ENCODE assay signal across 1 cellular context in the genomic region with DNA sequence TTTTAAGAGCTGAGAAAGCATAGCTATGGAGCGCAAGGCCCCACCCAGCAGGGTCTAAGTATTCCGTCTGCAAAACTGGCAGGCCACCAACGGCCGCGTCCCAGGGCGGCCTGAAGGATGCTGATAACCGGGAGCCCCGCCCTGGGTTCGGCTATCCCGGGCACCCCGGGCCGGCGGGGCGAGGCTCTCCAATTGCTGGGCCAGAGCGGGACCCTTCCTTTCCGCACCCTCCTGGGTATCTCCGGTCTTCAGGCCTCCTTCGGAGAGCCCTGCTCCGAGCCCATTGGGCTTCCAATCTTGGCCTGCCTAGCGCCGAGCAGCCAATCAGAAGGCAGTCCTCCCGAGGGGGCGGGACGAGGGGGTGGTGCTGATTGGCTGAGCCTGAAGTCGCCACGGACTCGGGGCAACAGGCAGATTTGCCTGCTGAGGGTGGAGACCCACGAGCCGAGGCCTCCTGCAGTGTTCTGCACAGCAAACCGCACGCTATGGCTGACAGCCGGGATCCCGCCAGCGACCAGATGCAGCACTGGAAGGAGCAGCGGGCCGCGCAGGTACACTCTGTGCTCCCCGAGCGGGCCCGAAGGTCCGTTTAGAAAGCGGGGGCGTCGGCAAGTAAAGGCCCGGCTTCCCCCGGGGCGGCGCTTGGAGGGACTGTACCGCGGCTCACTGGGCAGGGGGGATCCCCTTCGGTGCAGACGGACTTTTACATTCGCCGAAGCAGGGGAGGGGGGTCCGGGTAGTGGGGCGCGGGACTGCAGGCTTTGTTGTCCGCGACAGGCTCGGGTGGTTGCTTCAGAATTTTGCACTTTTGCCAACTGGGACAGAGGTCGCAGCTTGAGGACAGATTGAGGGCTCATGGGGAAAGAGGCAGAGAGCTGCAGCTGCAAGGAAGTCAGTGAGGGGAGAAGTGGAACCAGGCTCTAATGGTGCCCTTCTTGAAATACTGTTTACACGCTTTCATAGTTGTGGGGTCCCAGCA.
TF ChIP-seq lines count a peak whose summit lies in the region.

Gene CAT (plus strand): TSS at position 406 of the 979 bp plus-strand sequence. CDS start 80 bp downstream, at position 486.

TF ChIP-seq in K562, 482 proteins besides CTCF, POLR2A, EP300 and RAD21 (continued from another document and continues in another):
- TF ChIP-seq ZNF280A (IDR thresholded peaks at IDR 0.05; ENCODE audit: low read depth, partially characterized antibody), result no peak
- TF ChIP-seq CUX1 (CRISPR knock-in tag; IDR thresholded peaks at IDR 0.05), result no peak
- no peak for TF ChIP-seq NR2C1 (IDR thresholded peaks at IDR 0.05)
- TF ChIP-seq NR2C1 (tag; IDR thresholded peaks at IDR 0.05), result 0 out of 2 replicates have a peak, but pooled peaks have one; percentile 11
- TF ChIP-seq ZFX (CRISPR knock-in tag; IDR thresholded peaks at IDR 0.05), result peak; percentile 95
- TF ChIP-seq, protein P1, sequence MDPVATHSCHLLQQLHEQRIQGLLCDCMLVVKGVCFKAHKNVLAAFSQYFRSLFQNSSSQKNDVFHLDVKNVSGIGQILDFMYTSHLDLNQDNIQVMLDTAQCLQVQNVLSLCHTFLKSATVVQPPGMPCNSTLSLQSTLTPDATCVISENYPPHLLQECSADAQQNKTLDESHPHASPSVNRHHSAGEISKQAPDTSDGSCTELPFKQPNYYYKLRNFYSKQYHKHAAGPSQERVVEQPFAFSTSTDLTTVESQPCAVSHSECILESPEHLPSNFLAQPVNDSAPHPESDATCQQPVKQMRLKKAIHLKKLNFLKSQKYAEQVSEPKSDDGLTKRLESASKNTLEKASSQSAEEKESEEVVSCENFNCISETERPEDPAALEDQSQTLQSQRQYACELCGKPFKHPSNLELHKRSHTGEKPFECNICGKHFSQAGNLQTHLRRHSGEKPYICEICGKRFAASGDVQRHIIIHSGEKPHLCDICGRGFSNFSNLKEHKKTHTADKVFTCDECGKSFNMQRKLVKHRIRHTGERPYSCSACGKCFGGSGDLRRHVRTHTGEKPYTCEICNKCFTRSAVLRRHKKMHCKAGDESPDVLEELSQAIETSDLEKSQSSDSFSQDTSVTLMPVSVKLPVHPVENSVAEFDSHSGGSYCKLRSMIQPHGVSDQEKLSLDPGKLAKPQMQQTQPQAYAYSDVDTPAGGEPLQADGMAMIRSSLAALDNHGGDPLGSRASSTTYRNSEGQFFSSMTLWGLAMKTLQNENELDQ (CRISPR knock-in tag; IDR thresholded peaks at IDR 0.05; ENCODE audit: borderline replicate concordance), result no peak
- TF ChIP-seq, protein P2, sequence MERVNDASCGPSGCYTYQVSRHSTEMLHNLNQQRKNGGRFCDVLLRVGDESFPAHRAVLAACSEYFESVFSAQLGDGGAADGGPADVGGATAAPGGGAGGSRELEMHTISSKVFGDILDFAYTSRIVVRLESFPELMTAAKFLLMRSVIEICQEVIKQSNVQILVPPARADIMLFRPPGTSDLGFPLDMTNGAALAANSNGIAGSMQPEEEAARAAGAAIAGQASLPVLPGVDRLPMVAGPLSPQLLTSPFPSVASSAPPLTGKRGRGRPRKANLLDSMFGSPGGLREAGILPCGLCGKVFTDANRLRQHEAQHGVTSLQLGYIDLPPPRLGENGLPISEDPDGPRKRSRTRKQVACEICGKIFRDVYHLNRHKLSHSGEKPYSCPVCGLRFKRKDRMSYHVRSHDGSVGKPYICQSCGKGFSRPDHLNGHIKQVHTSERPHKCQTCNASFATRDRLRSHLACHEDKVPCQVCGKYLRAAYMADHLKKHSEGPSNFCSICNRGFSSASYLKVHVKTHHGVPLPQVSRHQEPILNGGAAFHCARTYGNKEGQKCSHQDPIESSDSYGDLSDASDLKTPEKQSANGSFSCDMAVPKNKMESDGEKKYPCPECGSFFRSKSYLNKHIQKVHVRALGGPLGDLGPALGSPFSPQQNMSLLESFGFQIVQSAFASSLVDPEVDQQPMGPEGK (CRISPR knock-in tag; IDR thresholded peaks at IDR 0.05; ENCODE audit: borderline replicate concordance), result no peak
- no peak for TF ChIP-seq TCF7 (IDR thresholded peaks at IDR 0.05; ENCODE audit: borderline replicate concordance)
- TF ChIP-seq ILK (tag; IDR thresholded peaks at IDR 0.05; ENCODE audit: borderline replicate concordance, low read depth), result no peak
- no peak for TF ChIP-seq POU5F1 (IDR thresholded peaks at IDR 0.05; ENCODE audit: borderline replicate concordance, low read depth, low read length, partially characterized antibody)
- TF ChIP-seq ZNF263 (CRISPR knock-in tag; IDR thresholded peaks at IDR 0.05; ENCODE audit: borderline replicate concordance), result peak; percentile 53; the same call in 1 of the 2 replicates
- TF ChIP-seq ZNF830 (CRISPR knock-in tag; IDR thresholded peaks at IDR 0.05), result no peak
- TF ChIP-seq ZNF77 (CRISPR knock-in tag; IDR thresholded peaks at IDR 0.05), result no peak
- TF ChIP-seq TRIM24 (IDR thresholded peaks at IDR 0.05), result 0 out of 4 replicates have a peak, but pooled peaks of 1 of the 2 experiments have one; percentile 7
- TF ChIP-seq PCBP1 (IDR thresholded peaks at IDR 0.05; ENCODE audit: low read depth, low read length, poor library complexity, severe bottlenecking), result peak; percentile 60
- TF ChIP-seq FOXA1 (IDR thresholded peaks at IDR 0.05; ENCODE audit: borderline replicate concordance), result no peak
- TF ChIP-seq ZNF586 (CRISPR knock-in tag; conservative IDR thresholded peaks at IDR 0.05), result no peak
- peak; percentile 86 for TF ChIP-seq HNRNPL (IDR thresholded peaks at IDR 0.05; ENCODE audit: low read depth, low read length)
- TF ChIP-seq, protein P3, sequence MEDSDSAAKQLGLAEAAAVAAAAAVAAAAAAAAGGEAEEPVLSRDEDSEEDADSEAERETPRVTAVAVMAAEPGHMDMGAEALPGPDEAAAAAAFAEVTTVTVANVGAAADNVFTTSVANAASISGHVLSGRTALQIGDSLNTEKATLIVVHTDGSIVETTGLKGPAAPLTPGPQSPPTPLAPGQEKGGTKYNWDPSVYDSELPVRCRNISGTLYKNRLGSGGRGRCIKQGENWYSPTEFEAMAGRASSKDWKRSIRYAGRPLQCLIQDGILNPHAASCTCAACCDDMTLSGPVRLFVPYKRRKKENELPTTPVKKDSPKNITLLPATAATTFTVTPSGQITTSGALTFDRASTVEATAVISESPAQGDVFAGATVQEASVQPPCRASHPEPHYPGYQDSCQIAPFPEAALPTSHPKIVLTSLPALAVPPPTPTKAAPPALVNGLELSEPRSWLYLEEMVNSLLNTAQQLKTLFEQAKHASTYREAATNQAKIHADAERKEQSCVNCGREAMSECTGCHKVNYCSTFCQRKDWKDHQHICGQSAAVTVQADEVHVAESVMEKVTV (CRISPR knock-in tag; IDR thresholded peaks at IDR 0.05), result no peak
- no peak for TF ChIP-seq RBM14 (IDR thresholded peaks at IDR 0.05; ENCODE audit: borderline replicate concordance, insufficient read depth, low read depth, low read length)
- TF ChIP-seq ZSCAN32 (CRISPR knock-in tag; IDR thresholded peaks at IDR 0.05), result no peak
- TF ChIP-seq XRCC4 (IDR thresholded peaks at IDR 0.05; ENCODE audit: extremely low read depth, insufficient read depth, insufficient read length), result no peak
- TF ChIP-seq RBFOX2 (IDR thresholded peaks at IDR 0.05; ENCODE audit: low read depth, low read length), result peak; percentile 93
- TF ChIP-seq, protein P4, sequence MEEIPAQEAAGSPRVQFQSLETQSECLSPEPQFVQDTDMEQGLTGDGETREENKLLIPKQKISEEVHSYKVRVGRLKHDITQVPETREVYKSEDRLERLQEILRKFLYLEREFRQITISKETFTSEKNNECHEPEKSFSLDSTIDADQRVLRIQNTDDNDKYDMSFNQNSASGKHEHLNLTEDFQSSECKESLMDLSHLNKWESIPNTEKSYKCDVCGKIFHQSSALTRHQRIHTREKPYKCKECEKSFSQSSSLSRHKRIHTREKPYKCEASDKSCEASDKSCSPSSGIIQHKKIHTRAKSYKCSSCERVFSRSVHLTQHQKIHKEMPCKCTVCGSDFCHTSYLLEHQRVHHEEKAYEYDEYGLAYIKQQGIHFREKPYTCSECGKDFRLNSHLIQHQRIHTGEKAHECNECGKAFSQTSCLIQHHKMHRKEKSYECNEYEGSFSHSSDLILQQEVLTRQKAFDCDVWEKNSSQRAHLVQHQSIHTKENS (CRISPR knock-in tag; IDR thresholded peaks at IDR 0.05), result no peak
- TF ChIP-seq ZNF384 (IDR thresholded peaks at IDR 0.05; ENCODE audit: low read depth, low read length), result no peak
- TF ChIP-seq, protein P5, sequence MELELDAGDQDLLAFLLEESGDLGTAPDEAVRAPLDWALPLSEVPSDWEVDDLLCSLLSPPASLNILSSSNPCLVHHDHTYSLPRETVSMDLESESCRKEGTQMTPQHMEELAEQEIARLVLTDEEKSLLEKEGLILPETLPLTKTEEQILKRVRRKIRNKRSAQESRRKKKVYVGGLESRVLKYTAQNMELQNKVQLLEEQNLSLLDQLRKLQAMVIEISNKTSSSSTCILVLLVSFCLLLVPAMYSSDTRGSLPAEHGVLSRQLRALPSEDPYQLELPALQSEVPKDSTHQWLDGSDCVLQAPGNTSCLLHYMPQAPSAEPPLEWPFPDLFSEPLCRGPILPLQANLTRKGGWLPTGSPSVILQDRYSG (tag; conservative IDR thresholded peaks at IDR 0.05; ENCODE audit: low read depth), result no peak
- 0 out of 2 replicates have a peak, but pooled peaks have one; percentile 9 for TF ChIP-seq SMC3 (conservative IDR thresholded peaks at IDR 0.05; ENCODE audit: insufficient read depth, low read depth, low read length)
- TF ChIP-seq MTA1 (IDR thresholded peaks at IDR 0.05; ENCODE audit: borderline replicate concordance), result no peak
- TF ChIP-seq PCBP2 (IDR thresholded peaks at IDR 0.05; ENCODE audit: low read depth, low read length, poor library complexity, severe bottlenecking), result no peak
- TF ChIP-seq, protein P6, sequence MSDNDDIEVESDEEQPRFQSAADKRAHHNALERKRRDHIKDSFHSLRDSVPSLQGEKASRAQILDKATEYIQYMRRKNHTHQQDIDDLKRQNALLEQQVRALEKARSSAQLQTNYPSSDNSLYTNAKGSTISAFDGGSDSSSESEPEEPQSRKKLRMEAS (CRISPR knock-in tag; IDR thresholded peaks at IDR 0.05), result peak; percentile 73
- peak; percentile 73 for TF ChIP-seq EP400 (IDR thresholded peaks at IDR 0.05)
- no peak; the same call in 1 of the 2 replicates for TF ChIP-seq GABPA (tag; conservative IDR thresholded peaks at IDR 0.05; ENCODE audit: low read depth)
- peak; percentile 80; the same call in 1 of the 2 replicates for TF ChIP-seq MEF2D (tag; conservative IDR thresholded peaks at IDR 0.05; ENCODE audit: low read depth)
- TF ChIP-seq NFATC3 (IDR thresholded peaks at IDR 0.05), result no peak
- TF ChIP-seq CXXC5 (CRISPR knock-in tag; IDR thresholded peaks at IDR 0.05), result peak; percentile 96
- TF ChIP-seq ZFP91 (CRISPR knock-in tag; IDR thresholded peaks at IDR 0.05), result no peak
- peak; percentile 84 for TF ChIP-seq DPF2 (IDR thresholded peaks at IDR 0.05)
- TF ChIP-seq RUNX1 (IDR thresholded peaks at IDR 0.05; ENCODE audit: low read depth), result no peak
- TF ChIP-seq PTRF (tag; IDR thresholded peaks at IDR 0.05), result no peak
